ENCODE assay signal across 13 cellular contexts in the genomic region with DNA sequence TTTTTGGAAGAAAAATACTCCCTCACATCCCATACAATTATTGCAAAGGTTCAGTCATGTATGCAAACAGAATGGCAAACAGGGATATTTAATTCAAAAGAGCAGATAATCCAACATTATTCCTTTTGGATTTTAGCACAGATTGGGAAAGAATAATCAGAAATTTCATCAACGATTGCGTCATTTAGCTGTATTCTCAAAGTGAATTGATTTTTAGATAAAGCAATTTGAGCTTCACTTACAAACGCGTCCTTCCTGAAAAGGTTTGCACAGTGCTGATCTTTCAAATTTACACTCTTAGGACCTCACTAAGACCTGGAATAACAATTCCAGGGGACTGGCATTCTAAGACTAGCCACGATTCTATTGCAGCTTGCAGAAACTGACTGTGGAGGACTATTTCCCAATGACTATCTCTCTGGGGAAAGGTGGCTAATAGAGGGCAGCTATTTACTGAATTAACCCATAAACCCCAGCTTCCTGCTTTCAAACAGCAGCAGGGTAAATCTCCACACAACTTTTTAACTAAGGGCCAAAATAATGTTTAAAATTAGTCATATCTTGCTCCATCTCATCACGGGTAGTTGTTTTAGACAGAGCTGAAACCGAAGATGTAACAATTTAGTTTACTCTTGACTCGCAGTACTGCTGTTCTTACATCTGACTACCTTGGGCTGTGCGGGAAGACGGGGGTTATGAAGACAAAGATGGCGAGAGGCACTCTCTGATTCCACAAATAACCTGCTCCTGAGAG.
DNase-seq lines count a peak whose midpoint lies in the region; ATAC-seq and TF ChIP-seq lines count a peak whose summit lies in the region.
"Had no signal": no experiment of that assay in that cellular context is flagged by ENCODE, and none has a peak within 500 bp of the region (broad histone marks: within the 10 kb centered on the region; RNA-seq: fewer than 3 reads in every experiment).

No MANE protein-coding gene starts in this region.

- H3K4me3 ChIP-seq in GM12865 (ENCODE audit: low read depth, low read length) (no peak overlapping the region), fibroblast of villous mesenchyme (ENCODE audit: low read depth, low read length) (peak overlapping the region; percentile 26), H7 (ENCODE audit: insufficient read depth, low read depth, low read length) (no peak overlapping the region)
- H3K4me3 ChIP-seq: suprapubic skin had no signal

- TF ChIP-seq CTCF in GM12865 (IDR thresholded peaks at IDR 0.05; ENCODE audit: insufficient read depth, low read depth, low read length, missing control alignments) (no peak), fibroblast of villous mesenchyme (IDR thresholded peaks at IDR 0.05; ENCODE audit: insufficient read depth, low read depth, low read length) (no peak)

- no peaks in the 10 kb centered on the region for H3K27me3 ChIP-seq in H7 (ENCODE audit: control insufficient read depth, insufficient read depth, low read length)
- H3K27me3 ChIP-seq: suprapubic skin had no signal

- ATAC-seq in GM21526 (IDR thresholded peaks at IDR 0.05; ENCODE audit: low FRiP score, unreplicated experiment) (peak; percentile 69), HG03558 (IDR thresholded peaks at IDR 0.05; ENCODE audit: extremely low read depth, unreplicated experiment) (peak; percentile 36)
- ATAC-seq: Panc1 had no signal

- H3K36me3 ChIP-seq in H7 (replicated peaks; ENCODE audit: control insufficient read depth, insufficient read depth, low read length), result no peaks in the 10 kb centered on the region
- H3K36me3 ChIP-seq: suprapubic skin had no signal

- DNase-seq in GM12865 (ENCODE audit: low read depth) (peak; percentile 45), fibroblast of villous mesenchyme (ENCODE audit: low read depth) (peak; percentile 85), RPMI8226 (no peak), ecto neural progenitor cell (ENCODE audit: low spot score) (no peak), NCI-H2171 treated with DMSO at 0.1 percent for 48 hours (lab: John Stamatoyannopoulos, UW) (no peak), H7 (no peak)
- DNase-seq: DND-41; NCI-H187 treated with DMSO at 0.1 percent for 48 hours; stimulated activated CD4-positive, alpha-beta T cell treated with anti-CD3 and anti-CD28 coated beads, Interleukin-4, amount 100 ng/mL, for 4 hours had no signal

Comparison
In these comparisons a context has a peak if more than half of its experiments do, and no peak if none do; other contexts are left out.
1. DNase-seq: peak in GM12865 (single experiment) and fibroblast of villous mesenchyme (single experiment); none in RPMI8226 (single experiment), ecto neural progenitor cell (single experiment), NCI-H2171 treated with DMSO at 0.1 percent for 48 hours (single experiment) and H7 (single experiment).